27 cellular contexts compared by ENCODE assay signal in genomic region chrX:123432362-123433150, GRCh38.
DNase-seq lines count a peak whose midpoint lies in the region; ATAC-seq, FAIRE-seq and TF ChIP-seq lines count a peak whose summit lies in the region.
"Had no signal": no experiment of that assay in that cellular context is flagged by ENCODE, and none has a peak within 500 bp of the region (broad histone marks: within the 10 kb centered on the region; RNA-seq: fewer than 3 reads in every experiment).

No MANE protein-coding gene starts in this region.

- no TSS peak for BruUV-seq in K562 (replicated peaks; lab: Mats Ljungman, UMichigan)

- CTCF ChIA-PET in K562 (lab: Yijun Ruan, JAX; ENCODE audit: low intra/inter-chr PET ratio): no interaction called here

- WGBS in K562 (ENCODE audit: insufficient coverage, low coverage, missing lambda C conversion rate): 9% methylated on average over 4 of the region's 4 CpGs

- POLR2A ChIA-PET in K562 (lab: Yijun Ruan, JAX): no interaction called here

- FAIRE-seq in K562 (lab: Jason Lieb, UNC): no peak

- intact Hi-C loops in K562 (cut with micrococcal nuclease): no loop called here
- intact Hi-C loops in left colon (cut with DNase I, micrococcal nuclease): no loop called here
- intact Hi-C loops in cardiac septum (cut with DNase I): no loop called here
- intact Hi-C loops in colonic mucosa (cut with DNase I): no loop called here

- H3K9me1 ChIP-seq in K562 (ENCODE audit: control insufficient read depth, insufficient read depth, low read length): no peaks in the 10 kb centered on the region

- no peak overlapping the region for H3K27ac ChIP-seq in K562 (ENCODE audit: extremely low read depth, low read depth, low read length)
- no peak overlapping the region for H3K27ac ChIP-seq in colonic mucosa
- H3K27ac ChIP-seq: C4-2B, dorsolateral prefrontal cortex, heart right ventricle, sigmoid colon, vagina had no signal

- H3K4me3 ChIP-seq in K562: no peak overlapping the region
- H3K4me3 ChIP-seq in colonic mucosa: no peak overlapping the region
- H3K4me3 ChIP-seq: dorsolateral prefrontal cortex, heart right ventricle, sigmoid colon, vagina had no signal

- H3K79me2 ChIP-seq in K562 (ENCODE audit: control insufficient read depth, insufficient read depth, low read length): no peaks in the 10 kb centered on the region

- no peaks in the 10 kb centered on the region for H3K4me1 ChIP-seq in K562 (replicated peaks in 1 of 2; ENCODE audit: control insufficient read depth in 2 of 2, insufficient read depth in 2 of 2, low read length in 2 of 2)
- H3K4me1 ChIP-seq in colonic mucosa: no peaks in the 10 kb centered on the region
- H3K4me1 ChIP-seq: heart right ventricle, sigmoid colon, vagina had no signal

- H3K36me3 ChIP-seq in K562 (ENCODE audit: control insufficient read depth, insufficient read depth, low read length) (no peaks in the 10 kb centered on the region), colonic mucosa (no peaks in the 10 kb centered on the region)
- H3K36me3 ChIP-seq: heart right ventricle, sigmoid colon, vagina had no signal

- in situ Hi-C loops in K562 (cut with MboI): no loop called here

- H2AFZ ChIP-seq in K562 (ENCODE audit: low read depth, low read length): no peak overlapping the region

- no peak for TF ChIP-seq EP300 in K562 (IDR thresholded peaks at IDR 0.05; ENCODE audit: low read length)

- H3K27me3 ChIP-seq in K562 (ENCODE audit: control insufficient read depth in 2 of 2, insufficient read depth in 2 of 2, low read length in 2 of 2) (no peaks in the 10 kb centered on the region), colonic mucosa (no peaks in the 10 kb centered on the region)
- H3K27me3 ChIP-seq: heart right ventricle, sigmoid colon, vagina had no signal

- TF ChIP-seq RAD21 in K562 (CRISPR knock-in tag; conservative IDR thresholded peaks at IDR 0.05 in 1 of 2, IDR thresholded peaks at IDR 0.05 in 1 of 2): no peak

- no peaks in the 10 kb centered on the region for H4K20me1 ChIP-seq in K562 (replicated peaks; ENCODE audit: control insufficient read depth, insufficient read depth, low read length)

- TF ChIP-seq POLR2A in GM18505 (IDR thresholded peaks at IDR 0.05; ENCODE audit: borderline replicate concordance, extremely low read depth, insufficient read depth, insufficient read length) (no peak), K562 (conservative IDR thresholded peaks at IDR 0.05) (no peak)

- H3K9ac ChIP-seq in K562 (ENCODE audit: insufficient read depth in 1 of 2, low read depth in 2 of 2, low read length in 2 of 2): no peak overlapping the region
- no peak overlapping the region for H3K9ac ChIP-seq in colonic mucosa (ENCODE audit: low read depth in 2 of 2, low read length in 2 of 2)

- H3K9me3 ChIP-seq in K562 (replicated peaks; ENCODE audit: control insufficient read depth, insufficient read depth, low read depth, low read length) (no peaks in the 10 kb centered on the region), colonic mucosa (no peaks in the 10 kb centered on the region)
- H3K9me3 ChIP-seq: heart right ventricle, sigmoid colon, vagina had no signal

- DNase-seq in HT1080 (ENCODE audit: low read depth): peak; percentile 10
- DNase-seq in K562 (ENCODE audit: extremely low read depth in 1 of 4, low spot score in 3 of 4): no peak
- no peak for DNase-seq in left colon
- DNase-seq in NCI-H2171 (lab: John Stamatoyannopoulos, UW): no peak
- no peak for DNase-seq in cardiac septum (ENCODE audit: low spot score)
- no peak for DNase-seq in colonic mucosa
- no peak for DNase-seq in Kasumi-1 (lab: John Stamatoyannopoulos, UW)
- DNase-seq: activated CD4-positive, alpha-beta T cell treated with anti-CD3 and anti-CD28 coated beads for 36 hours; activated gamma-delta T cell; activated naive CD8-positive, alpha-beta T cell treated with anti-CD3 and anti-CD28 coated beads, Interleukin-2, amount 10 ng/mL, durations not matched to agents 7 days and 5 days; activated T-cell treated with anti-CD3 and anti-CD28 coated beads, Interleukin-2, amount 50 U/mL, for 1 hour; dorsolateral prefrontal cortex; H7; heart right ventricle; IMR-90; left cardiac atrium; NCI-H1417; NCI-H2081; NCI-H345; NCI-H82; sigmoid colon; stimulated activated CD4-positive, alpha-beta T cell treated with anti-CD3 and anti-CD28 coated beads, Interleukin-4, amount 100 ng/mL, for 4 hours; stimulated activated naive B cell treated with anti-CD40 and anti-IgM and Interleukin-4, amounts not matched to agents 10 μg/mL and 1 μg/mL and 100 μg/mL, for 72 hours; T-helper 2 cell had no signal

- ATAC-seq in GM18505 (IDR thresholded peaks at IDR 0.05; ENCODE audit: unreplicated experiment): peak; percentile 49
- ATAC-seq in K562: no peak
- ATAC-seq in left colon: peak; percentile 29
- ATAC-seq: activated CD4-positive, alpha-beta T cell treated with anti-CD3 and anti-CD28 coated beads for 36 hours; heart right ventricle; left cardiac atrium; stimulated activated naive B cell treated with anti-CD40 and anti-IgM and Interleukin-4, amounts not matched to agents 10 μg/mL and 1 μg/mL and 100 μg/mL, for 72 hours had no signal

- no peak overlapping the region for H3K4me2 ChIP-seq in K562 (ENCODE audit: insufficient read depth, low read length)

- TF ChIP-seq CTCF in K562 (IDR thresholded peaks at IDR 0.05 in 2 of 3, conservative IDR thresholded peaks at IDR 0.05 in 1 of 3; ENCODE audit: insufficient read depth in 2 of 3, low read depth in 1 of 3, low read length in 3 of 3): no peak
- TF ChIP-seq CTCF in colonic mucosa (IDR thresholded peaks at IDR 0.05): no peak

TF ChIP-seq in K562, 482 proteins besides CTCF, POLR2A, EP300 and RAD21:
- TF ChIP-seq SMAD1 (IDR thresholded peaks at IDR 0.05; ENCODE audit: low read depth, low read length, partially characterized antibody): no peak
- TF ChIP-seq KLF6 (CRISPR knock-in tag; IDR thresholded peaks at IDR 0.05; ENCODE audit: borderline replicate concordance): no peak
- TF ChIP-seq ZNF316 (IDR thresholded peaks at IDR 0.05): peak; percentile 6; the same call in 1 of the 2 replicates
